In genomic region chr5:1150866-1151265, GRCh38 we compare ENCODE assay signal across 20 cellular contexts.
"Had no signal": no experiment of that assay in that cellular context is flagged by ENCODE, and none has a peak within 500 bp of the region (broad histone marks: within the 10 kb centered on the region; RNA-seq: fewer than 3 reads in every experiment).

No MANE protein-coding gene starts in this region.

- H3K36me3 ChIP-seq: breast epithelium had no signal

- H3K9me3 ChIP-seq: breast epithelium had no signal

- H3K27ac ChIP-seq: breast epithelium had no signal

- H3K27ac Mint-ChIP-seq: activated CD8-positive, alpha-beta T cell treated with anti-CD3 and anti-CD28 coated beads, Interleukin-2, amount 10 ng/mL, durations not matched to agents 7 days and 5 days; activated naive CD4-positive, alpha-beta T cell treated with anti-CD3 and anti-CD28 coated beads, Interleukin-2, amount 50 U/mL, for 24 hours; T-helper 1 cell treated with Interleukin-12 subunit alpha and Interleukin-12 subunit beta and Interleukin-4 antibody, amounts not matched to agents 30 μg/mL and 1 μg/mL, for 36 hours; WTC11 had no signal

- H3K4me3 Mint-ChIP-seq: activated CD8-positive, alpha-beta T cell treated with anti-CD3 and anti-CD28 coated beads, Interleukin-2, amount 10 ng/mL, durations not matched to agents 7 days and 5 days; activated naive CD4-positive, alpha-beta T cell treated with anti-CD3 and anti-CD28 coated beads, Interleukin-2, amount 50 U/mL, for 24 hours; T-helper 1 cell treated with Interleukin-12 subunit alpha and Interleukin-12 subunit beta and Interleukin-4 antibody, amounts not matched to agents 30 μg/mL and 1 μg/mL, for 36 hours; WTC11 had no signal

- ATAC-seq: activated CD8-positive, alpha-beta T cell treated with anti-CD3 and anti-CD28 coated beads, Interleukin-2, amount 10 ng/mL, durations not matched to agents 7 days and 5 days; WTC11 had no signal

- H3K4me1 Mint-ChIP-seq: activated naive CD4-positive, alpha-beta T cell treated with anti-CD3 and anti-CD28 coated beads, Interleukin-2, amount 50 U/mL, for 24 hours had no signal

- H3K9me3 Mint-ChIP-seq: activated naive CD4-positive, alpha-beta T cell treated with anti-CD3 and anti-CD28 coated beads, Interleukin-2, amount 50 U/mL, for 24 hours; T-helper 1 cell treated with Interleukin-12 subunit alpha and Interleukin-12 subunit beta and Interleukin-4 antibody, amounts not matched to agents 30 μg/mL and 1 μg/mL, for 36 hours; WTC11 had no signal

- H3K4me3 ChIP-seq: breast epithelium had no signal

- DNase-seq: activated CD4-positive, alpha-beta T cell treated with anti-CD3 and anti-CD28 coated beads for 48 hours; activated CD4-positive, alpha-beta T cell treated with anti-CD3 and anti-CD28 coated beads, Interleukin-2, amount 50 U/mL, for 4 hours; activated CD4-positive, CD25-positive, alpha-beta regulatory T cell treated with anti-CD3 and anti-CD28 coated beads, Interleukin-2, amount 50 U/mL, for 72 hours; activated CD8-positive, alpha-beta memory T cell treated with anti-CD3 and anti-CD28 coated beads, Interleukin-2, amount 50 U/mL, for 48 hours; activated CD8-positive, alpha-beta T cell treated with anti-CD3 and anti-CD28 coated beads, Interleukin-2, amount 10 ng/mL, durations not matched to agents 7 days and 5 days; activated T-cell treated with anti-CD3 and anti-CD28 coated beads, Interleukin-2, amount 50 U/mL, for 1 hour; aorta; caudate nucleus; Karpas-422; NCI-H1048; NCI-H1930; NCI-H2171; NCI-H446 treated with DMSO at 0.1 percent for 48 hours; NCI-H526; Right ventricle myocardium superior; RPMI8226 had no signal

- H3K36me3 Mint-ChIP-seq: activated naive CD4-positive, alpha-beta T cell treated with anti-CD3 and anti-CD28 coated beads, Interleukin-2, amount 50 U/mL, for 24 hours; WTC11 had no signal
